Comparison of ENCODE assay signal across 10 cellular contexts in the genomic region with DNA sequence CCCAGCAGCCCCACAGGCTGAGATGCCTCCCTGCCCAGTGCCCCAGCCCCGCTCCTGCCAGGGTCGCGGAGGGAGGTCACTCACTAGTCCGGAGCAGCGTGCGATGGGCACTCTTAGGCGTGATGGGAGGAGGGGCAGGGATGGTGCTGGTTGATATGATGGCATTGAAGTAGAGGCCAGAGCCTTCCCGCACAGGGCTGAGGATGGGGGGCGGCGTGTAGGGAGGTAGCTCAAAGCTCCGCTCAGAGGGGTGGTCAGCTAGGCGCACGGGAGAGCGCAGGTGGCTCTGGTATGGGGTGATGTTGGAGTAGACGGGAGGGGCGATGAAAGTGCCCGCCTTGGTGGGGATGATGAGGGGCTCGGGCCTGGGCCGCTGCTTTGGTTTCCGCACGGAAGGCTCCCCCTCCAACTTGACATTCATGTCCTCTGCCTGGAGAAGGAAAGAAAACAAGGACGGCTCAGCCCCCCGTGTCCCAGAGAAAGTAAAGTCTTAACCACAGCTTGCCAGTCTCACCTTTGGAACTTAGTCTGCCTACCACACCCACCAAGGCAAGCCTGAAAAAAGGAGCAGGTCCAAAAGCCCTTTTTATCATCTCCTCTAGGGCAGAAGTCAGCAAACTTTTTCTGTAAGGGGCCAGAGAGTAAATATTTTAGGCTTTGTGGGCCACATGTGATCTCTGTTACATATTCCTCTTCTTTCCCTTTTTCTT. TPM values are rescaled to one million over a fixed set of nuclear protein-coding genes. Genes with fewer than 3 reads are reported as not detected.
DNase-seq lines count a peak whose midpoint lies in the region; ATAC-seq, FAIRE-seq and TF ChIP-seq lines count a peak whose summit lies in the region.
"Had no signal": no experiment of that assay in that cellular context is flagged by ENCODE, and none has a peak within 500 bp of the region (broad histone marks: within the 10 kb centered on the region; RNA-seq: fewer than 3 reads in every experiment).

No MANE protein-coding gene starts in this region.

- no peaks in the 10 kb centered on the region for H3K9me3 Mint-ChIP-seq in activated naive CD4-positive, alpha-beta T cell treated with anti-CD3 and anti-CD28 coated beads, Interleukin-2, amount 10 ng/mL, durations not matched to agents 7 days and 5 days
- no peaks in the 10 kb centered on the region for H3K9me3 Mint-ChIP-seq in naive thymus-derived CD8-positive, alpha-beta T cell
- H3K9me3 Mint-ChIP-seq in type B pancreatic cell, result no peaks in the 10 kb centered on the region

- H3K4me1 ChIP-seq in ascending aorta, result peaks cover 8 to 24% of the 10 kb centered on the region in 2 donors

- no peak for ATAC-seq in naive thymus-derived CD8-positive, alpha-beta T cell
- ATAC-seq in HG03108 (IDR thresholded peaks at IDR 0.05; ENCODE audit: unreplicated experiment), result no peak

- no peak for TF ChIP-seq POLR2A in H54 (IDR thresholded peaks at IDR 0.05; ENCODE audit: low read depth, low read length)

- H3K27me3 ChIP-seq in ascending aorta, result no peaks in the 10 kb centered on the region

- no peak for DNase-seq in activated naive CD4-positive, alpha-beta T cell treated with anti-CD3 and anti-CD28 coated beads, Interleukin-2, amount 10 ng/mL, durations not matched to agents 7 days and 5 days
- DNase-seq in activated naive CD4-positive, alpha-beta T cell treated with Interleukin-2 at 50 U/mL for 16 hours, result no peak
- DNase-seq in ascending aorta (ENCODE audit: low spot score in 2 of 2) (no peak), type B pancreatic cell (ENCODE audit: extremely low spot score, unreplicated experiment) (no peak), AG08396 (ENCODE audit: low spot score) (no peak), H54 (ENCODE audit: insufficient read length, low spot score) (no peak)
- DNase-seq in naive thymus-derived CD8-positive, alpha-beta T cell, result no peak
- DNase-seq: activated CD4-positive, alpha-beta T cell treated with anti-CD3 and anti-CD28 coated beads, Interleukin-2, amount 50 U/mL, for 48 hours; NCI-H1105 treated with DMSO at 0.1 percent for 48 hours had no signal

- H3K4me3 Mint-ChIP-seq in activated naive CD4-positive, alpha-beta T cell treated with anti-CD3 and anti-CD28 coated beads, Interleukin-2, amount 10 ng/mL, durations not matched to agents 7 days and 5 days, result no peak overlapping the region
- no peak overlapping the region for H3K4me3 Mint-ChIP-seq in naive thymus-derived CD8-positive, alpha-beta T cell
- no peak overlapping the region for H3K4me3 Mint-ChIP-seq in type B pancreatic cell

- H3K27ac ChIP-seq in ascending aorta, result peak overlapping the region; percentile 48 to 54

- peak overlapping the region; percentile 68 for H3K27ac Mint-ChIP-seq in activated naive CD4-positive, alpha-beta T cell treated with anti-CD3 and anti-CD28 coated beads, Interleukin-2, amount 10 ng/mL, durations not matched to agents 7 days and 5 days
- H3K27ac Mint-ChIP-seq in naive thymus-derived CD8-positive, alpha-beta T cell, result peak overlapping the region; percentile 41 to 91 (median 80)
- H3K27ac Mint-ChIP-seq in type B pancreatic cell, result peak overlapping the region; percentile 83

- intact Hi-C loops in ascending aorta (cut with DNase I), result loop anchor here (2.0 to 10.0 kb wide), 3 partner anchors 23 to 355 kb away; a partner anchor contains a TSS

- peaks cover 42% of the 10 kb centered on the region for H3K4me1 Mint-ChIP-seq in activated naive CD4-positive, alpha-beta T cell treated with anti-CD3 and anti-CD28 coated beads, Interleukin-2, amount 10 ng/mL, durations not matched to agents 7 days and 5 days
- peaks cover 9 to 28% (median 17%) of the 10 kb centered on the region in 4 donors for H3K4me1 Mint-ChIP-seq in naive thymus-derived CD8-positive, alpha-beta T cell
- peaks cover 17% of the 10 kb centered on the region for H3K4me1 Mint-ChIP-seq in type B pancreatic cell (ENCODE audit: unreplicated experiment)

- no peaks in the 10 kb centered on the region for H3K27me3 Mint-ChIP-seq in activated naive CD4-positive, alpha-beta T cell treated with anti-CD3 and anti-CD28 coated beads, Interleukin-2, amount 10 ng/mL, durations not matched to agents 7 days and 5 days
- no peaks in the 10 kb centered on the region for H3K27me3 Mint-ChIP-seq in naive thymus-derived CD8-positive, alpha-beta T cell
- H3K27me3 Mint-ChIP-seq in type B pancreatic cell, result no peaks in the 10 kb centered on the region

- POLR2A ChIA-PET in naive thymus-derived CD8-positive, alpha-beta T cell (lab: Charles Lee), result interaction anchor here (0.8 to 4.1 kb wide), 9 partner anchors 12 to 93 kb away, joined by 3 to 37 read pairs (median 4); a partner anchor contains a TSS

- no peak overlapping the region for H3K4me3 ChIP-seq in ascending aorta

- FAIRE-seq in H54 (lab: Jason Lieb, UNC), result no peak

- CTCF ChIA-PET in activated naive CD4-positive, alpha-beta T cell treated with anti-CD3 and anti-CD28 coated beads, Interleukin-2, amount 10 ng/mL, durations not matched to agents 7 days and 5 days (lab: Charles Lee), result interaction anchor here (0.7 to 9.2 kb wide), 21 partner anchors 10 to 141 kb away, joined by 3 to 155 read pairs (median 7); a partner anchor contains a TSS

- no peak for TF ChIP-seq CTCF in ascending aorta (IDR thresholded peaks at IDR 0.05)
- TF ChIP-seq CTCF in type B pancreatic cell (conservative IDR thresholded peaks at IDR 0.05), result no peak

- H3K36me3 Mint-ChIP-seq in activated naive CD4-positive, alpha-beta T cell treated with anti-CD3 and anti-CD28 coated beads, Interleukin-2, amount 10 ng/mL, durations not matched to agents 7 days and 5 days, result peaks cover 60% of the 10 kb centered on the region
- H3K36me3 Mint-ChIP-seq in naive thymus-derived CD8-positive, alpha-beta T cell, result peaks cover 0 to 79% (median 7%) of the 10 kb centered on the region in 3 donors
- H3K36me3 Mint-ChIP-seq in type B pancreatic cell, result peaks cover 21% of the 10 kb centered on the region

- peaks cover 69 to 72% of the 10 kb centered on the region in 2 donors for H3K36me3 ChIP-seq in ascending aorta

- no peaks in the 10 kb centered on the region for H3K9me3 ChIP-seq in ascending aorta

RNA-seq across cellular contexts. Expression of a gene that starts 15.5 kb away (rescaled TPM):
- total RNA-seq in ascending aorta (30.2 TPM), type B pancreatic cell (ENCODE audit: low replicate concordance) (35.5 and 64.8 TPM in 2 replicates)
- total RNA-seq in naive thymus-derived CD8-positive, alpha-beta T cell, result 10 to 100 TPM; 40.0 to 43.4 TPM
- polyA plus RNA-seq in naive thymus-derived CD8-positive, alpha-beta T cell, result 10 to 100 TPM; 31.6 to 37.2 (median 37.2) TPM
